In genomic region chr9:77176106-77176505, GRCh38 we compare ENCODE assay signal across 17 cellular contexts. TPM values are rescaled to one million over a fixed set of nuclear protein-coding genes. Genes with fewer than 3 reads are reported as not detected.
A peak's percentile ranks its signal among the peaks of the same experiment; 100 is the strongest.
DNase-seq lines count a peak whose midpoint lies in the region; ATAC-seq and TF ChIP-seq lines count a peak whose summit lies in the region.
"Had no signal": no experiment of that assay in that cellular context is flagged by ENCODE, and none has a peak within 500 bp of the region (broad histone marks: within the 10 kb centered on the region; RNA-seq: fewer than 3 reads in every experiment).

No MANE protein-coding gene starts in this region.

- peak overlapping the region; percentile 82 to 93 for H3K27ac ChIP-seq in uterus
- H3K27ac ChIP-seq: BLaER1 had no signal

- no peaks in the 10 kb centered on the region for H3K27me3 Mint-ChIP-seq in stimulated activated naive CD8-positive, alpha-beta T cell treated with anti-CD3 and anti-CD28 coated beads, Interleukin-15, Interleukin-2, amounts not matched to agents 100 ng/mL and 50 ng/mL, for 24 hours
- no peaks in the 10 kb centered on the region for H3K27me3 Mint-ChIP-seq in activated B cell treated with CpG ODN at 0.5 μM for 24 hours
- peaks cover 7% of the 10 kb centered on the region for H3K27me3 Mint-ChIP-seq in mesothelial cell of epicardium (ENCODE audit: low read depth)
- H3K27me3 Mint-ChIP-seq: activated CD4-positive, alpha-beta T cell treated with anti-CD3 and anti-CD28 coated beads for 36 hours had no signal

- no peaks in the 10 kb centered on the region for H3K9me3 ChIP-seq in uterus
- H3K9me3 ChIP-seq: BLaER1, upper lobe of right lung had no signal

- DNase-seq in stimulated activated naive CD8-positive, alpha-beta T cell treated with anti-CD3 and anti-CD28 coated beads, Interleukin-15, Interleukin-2, amounts not matched to agents 100 U/mL and 50 U/mL, for 24 hours, result no peak
- DNase-seq in activated B cell treated with CpG ODN at 0.5 μM for 24 hours (no peak), mesothelial cell of epicardium (ENCODE audit: low spot score in 2 of 2, unreplicated experiment in 2 of 2) (no peak), uterus (no peak), T-helper 9 cell (no peak), DMS53 (lab: John Stamatoyannopoulos, UW) (no peak)
- DNase-seq in activated CD4-positive, alpha-beta T cell treated with anti-CD3 and anti-CD28 coated beads for 48 hours, result no peak
- DNase-seq: activated CD4-positive, alpha-beta T cell treated with anti-CD3 and anti-CD28 coated beads for 36 hours; activated T-cell treated with anti-CD3 and anti-CD28 coated beads, Interleukin-2, amount 50 U/mL, for 48 hours; aorta; HFFc6; mesenchymal stem cell; PC-3; posterior cingulate gyrus; upper lobe of right lung had no signal

- peaks cover 31% of the 10 kb centered on the region for H3K4me1 Mint-ChIP-seq in stimulated activated naive CD8-positive, alpha-beta T cell treated with anti-CD3 and anti-CD28 coated beads, Interleukin-15, Interleukin-2, amounts not matched to agents 100 ng/mL and 50 ng/mL, for 24 hours (ENCODE audit: low read depth)
- H3K4me1 Mint-ChIP-seq in activated B cell treated with CpG ODN at 0.5 μM for 24 hours (peaks cover 29% of the 10 kb centered on the region), mesothelial cell of epicardium (peaks cover 22% of the 10 kb centered on the region)

- H3K36me3 Mint-ChIP-seq in stimulated activated naive CD8-positive, alpha-beta T cell treated with anti-CD3 and anti-CD28 coated beads, Interleukin-15, Interleukin-2, amounts not matched to agents 100 ng/mL and 50 ng/mL, for 24 hours (ENCODE audit: low read depth), result peaks cover 4% of the 10 kb centered on the region
- H3K36me3 Mint-ChIP-seq in activated B cell treated with CpG ODN at 0.5 μM for 24 hours (ENCODE audit: low read depth) (peaks cover 3% of the 10 kb centered on the region), mesothelial cell of epicardium (no peaks in the 10 kb centered on the region)

- POLR2A ChIA-PET in activated B cell treated with CpG ODN at 0.5 μM for 24 hours (lab: Charles Lee), result interaction anchor here (0.8 to 1.6 kb wide), 2 partner anchors 9 to 782 kb away, joined by 3 to 14 read pairs; partner anchors contain the start of gene RFK

- H3K9me3 Mint-ChIP-seq in stimulated activated naive CD8-positive, alpha-beta T cell treated with anti-CD3 and anti-CD28 coated beads, Interleukin-15, Interleukin-2, amounts not matched to agents 100 ng/mL and 50 ng/mL, for 24 hours, result no peaks in the 10 kb centered on the region
- H3K9me3 Mint-ChIP-seq in activated B cell treated with CpG ODN at 0.5 μM for 24 hours, result no peaks in the 10 kb centered on the region
- no peaks in the 10 kb centered on the region for H3K9me3 Mint-ChIP-seq in mesothelial cell of epicardium
- H3K9me3 Mint-ChIP-seq: HFFc6 had no signal

- TF ChIP-seq POLR2A in uterus (IDR thresholded peaks at IDR 0.05), result no peak

- peak overlapping the region; percentile 96 for H3K4me3 Mint-ChIP-seq in stimulated activated naive CD8-positive, alpha-beta T cell treated with anti-CD3 and anti-CD28 coated beads, Interleukin-15, Interleukin-2, amounts not matched to agents 100 ng/mL and 50 ng/mL, for 24 hours
- H3K4me3 Mint-ChIP-seq in activated B cell treated with CpG ODN at 0.5 μM for 24 hours (no peak overlapping the region), mesothelial cell of epicardium (peak overlapping the region; percentile 90)

- ATAC-seq in stimulated activated naive CD8-positive, alpha-beta T cell treated with anti-CD3 and anti-CD28 coated beads, Interleukin-15, Interleukin-2, amounts not matched to agents 100 U/mL and 50 U/mL, for 24 hours, result no peak
- no peak for ATAC-seq in activated B cell treated with CpG ODN at 0.5 μM for 24 hours (ENCODE audit: low read depth)

- H3K4me1 ChIP-seq in uterus, result no peaks in the 10 kb centered on the region

- no peak for TF ChIP-seq CTCF in activated B cell treated with CpG ODN at 0.5 μM for 24 hours (IDR thresholded peaks at IDR 0.05)
- no peak for TF ChIP-seq CTCF in mesothelial cell of epicardium (IDR thresholded peaks at IDR 0.05; ENCODE audit: unreplicated experiment)
- no peak for TF ChIP-seq CTCF in uterus (IDR thresholded peaks at IDR 0.05)

- H3K4me3 ChIP-seq in uterus, result no peak overlapping the region

- H3K27ac Mint-ChIP-seq in stimulated activated naive CD8-positive, alpha-beta T cell treated with anti-CD3 and anti-CD28 coated beads, Interleukin-15, Interleukin-2, amounts not matched to agents 100 ng/mL and 50 ng/mL, for 24 hours, result no peak overlapping the region
- H3K27ac Mint-ChIP-seq in activated B cell treated with CpG ODN at 0.5 μM for 24 hours, result peak overlapping the region; percentile 77
- no peak overlapping the region for H3K27ac Mint-ChIP-seq in mesothelial cell of epicardium

- CTCF ChIA-PET in activated B cell treated with CpG ODN at 0.5 μM for 24 hours (lab: Charles Lee), result interaction anchor here (3.0 kb wide), 1 partner anchor 10 kb away, joined by 26 read pairs; no protein-coding TSS in a partner anchor

- intact Hi-C loops in activated B cell treated with CpG ODN at 0.5 μM for 24 hours (cut with micrococcal nuclease) (loop anchor here (5.0 kb wide), 4 partner anchors 599 to 1121 kb away; partner anchors contain the start of genes GNAQ and PSAT1), uterus (cut with DNase I; ENCODE audit: low total_unique reads) (no loop called here)

- H3K36me3 ChIP-seq in uterus, result no peaks in the 10 kb centered on the region
- H3K36me3 ChIP-seq: BLaER1, upper lobe of right lung had no signal

- H3K27me3 ChIP-seq in uterus, result no peaks in the 10 kb centered on the region
- H3K27me3 ChIP-seq: BLaER1, upper lobe of right lung had no signal

RNA-seq across cellular contexts. Expression of gene VPS13A, which starts 1.2 kb away (rescaled TPM):
- total RNA-seq in activated B cell treated with CpG ODN at 0.5 μM for 24 hours (58.0 and 69.8 TPM in 2 replicates), mesothelial cell of epicardium (38.7 to 44.2 TPM (median 42.1 TPM) in 3 replicates), uterus (10 to 100 TPM; 22.5 to 58.9 (median 39.0) TPM)
